Comparison of ENCODE assay signal across 8 cellular contexts in genomic region chr13:89383891-89384290, GRCh38.
"Had no signal": no experiment of that assay in that cellular context is flagged by ENCODE, and none has a peak within 500 bp of the region (broad histone marks: within the 10 kb centered on the region; RNA-seq: fewer than 3 reads in every experiment).

No MANE protein-coding gene starts in this region.

- ATAC-seq: HCT116, HepG2 had no signal

- H3K4me3 ChIP-seq: GM23248, HAP-1 had no signal

- H3K27ac ChIP-seq: GM23248, HL-60 had no signal

- H3K4me1 ChIP-seq: HAP-1 had no signal

- DNase-seq: GM23248, GOT3, H7, HFFc6 had no signal

- H3K36me3 ChIP-seq: HAP-1 had no signal

- H3K9me3 ChIP-seq: HAP-1 had no signal
